In the genomic region with DNA sequence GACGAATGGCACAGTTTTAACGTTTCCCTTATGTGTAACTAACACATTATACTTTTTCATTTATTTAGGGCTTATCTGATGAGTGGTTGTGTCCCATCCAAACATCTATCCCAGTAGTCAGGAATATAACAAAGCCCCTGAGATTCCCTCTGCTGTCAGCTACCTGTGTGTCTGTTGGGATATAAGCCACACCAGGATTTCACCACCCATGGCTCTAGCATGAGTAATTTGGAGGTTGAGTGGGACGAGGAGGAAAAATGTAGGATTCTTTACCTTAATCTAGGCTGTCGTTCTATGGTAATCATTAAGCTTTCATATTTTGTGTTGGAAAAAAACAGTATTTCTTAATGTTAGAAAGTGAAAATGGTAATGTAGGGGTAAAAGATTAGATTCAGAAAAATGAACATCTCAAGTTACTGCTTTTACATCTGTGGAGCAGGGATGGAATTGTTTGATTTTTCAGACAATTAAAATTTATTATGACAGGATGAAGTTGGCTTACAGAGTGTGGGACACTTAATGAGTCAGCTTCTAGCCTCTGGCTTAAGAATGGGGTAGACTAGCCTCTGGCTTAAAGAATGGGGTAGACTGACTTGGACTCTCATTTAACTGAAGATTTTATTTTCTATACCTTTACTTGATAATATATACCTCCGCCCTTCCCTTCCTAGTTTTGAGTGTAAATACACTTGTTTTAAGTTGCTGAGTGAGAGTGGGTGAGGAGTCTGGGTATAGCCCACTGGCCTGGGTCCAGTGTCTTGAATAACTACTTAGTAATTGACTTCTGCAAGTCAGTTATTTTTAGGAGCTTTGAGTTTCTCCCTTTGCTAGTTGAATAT, we compare ENCODE assay signal across 18 cellular contexts.
A peak's percentile ranks its signal among the peaks of the same experiment; 100 is the strongest.
DNase-seq lines count a peak whose midpoint lies in the region; ATAC-seq and TF ChIP-seq lines count a peak whose summit lies in the region.
"Had no signal": no experiment of that assay in that cellular context is flagged by ENCODE, and none has a peak within 500 bp of the region (broad histone marks: within the 10 kb centered on the region; RNA-seq: fewer than 3 reads in every experiment).

No MANE protein-coding gene starts in this region.

- peaks cover 57% of the 10 kb centered on the region for H3K4me1 Mint-ChIP-seq in brain

- no peak overlapping the region for H3K4me3 ChIP-seq in testis
- H3K4me3 ChIP-seq: coronary artery, PC-9 had no signal

- no peak for ATAC-seq in GM18511 (IDR thresholded peaks at IDR 0.05; ENCODE audit: unreplicated experiment)
- ATAC-seq: left ventricle myocardium superior had no signal

- no peaks in the 10 kb centered on the region for H3K27me3 Mint-ChIP-seq in brain
- H3K27me3 Mint-ChIP-seq: type B pancreatic cell had no signal

- peak; percentile 14 for DNase-seq in NCI-H82 (lab: John Stamatoyannopoulos, UW)
- DNase-seq in NCI-H82 treated with DMSO at 0.1 percent for 48 hours (lab: John Stamatoyannopoulos, UW; ENCODE audit: unreplicated experiment) = no peak
- peak; percentile 74 for DNase-seq in M059J (ENCODE audit: low read depth)
- peak; percentile 33 for DNase-seq in renal cortical epithelial cell (ENCODE audit: low read depth)
- no peak for DNase-seq in KBM-7
- DNase-seq in testis = no peak
- DNase-seq: activated CD4-positive, alpha-beta T cell treated with anti-CD3 and anti-CD28 coated beads for 1 hour; COR-L47; left ventricle myocardium superior; NCI-H1048; NCI-H345; nephron progenitor cell; PC-9; retina had no signal

- no peaks in the 10 kb centered on the region for H3K27me3 ChIP-seq in testis

- intact Hi-C loops in testis (cut with DNase I; ENCODE audit: low total_unique reads) = no loop called here

- in situ Hi-C loops in KBM-7 (cut with MboI; ENCODE audit: low pct_unique_long_range_greater_than_20kb, low sequenced_read_pairs) = no loop called here

- H3K27ac Mint-ChIP-seq in brain = peak overlapping the region in 3 of 5 experiments; percentile 26 to 76 (median 53)

- TF ChIP-seq CTCF in brain (conservative IDR thresholded peaks at IDR 0.05) = no peak
- TF ChIP-seq CTCF in testis (IDR thresholded peaks at IDR 0.05) = no peak

- no peaks in the 10 kb centered on the region for H3K36me3 ChIP-seq in testis (ENCODE audit: low read depth, missing control alignments)

- WGBS in testis, 2 donors = 89 to 95% methylated on average over 5 of the region's 5 CpGs

- no peak overlapping the region for H3K27ac ChIP-seq in testis
- H3K27ac ChIP-seq: coronary artery, PC-9 had no signal

- no peak overlapping the region for H3K4me3 Mint-ChIP-seq in brain
- H3K4me3 Mint-ChIP-seq: nephron progenitor cell, type B pancreatic cell had no signal

- H3K36me3 Mint-ChIP-seq in brain = no peaks in the 10 kb centered on the region
- H3K36me3 Mint-ChIP-seq: type B pancreatic cell had no signal

- no peak for TF ChIP-seq POLR2A in testis (IDR thresholded peaks at IDR 0.05)

- H3K9me3 Mint-ChIP-seq in brain = no peaks in the 10 kb centered on the region
- H3K9me3 Mint-ChIP-seq: nephron progenitor cell, type B pancreatic cell had no signal

- H3K9me3 ChIP-seq in testis = no peaks in the 10 kb centered on the region

- H3K4me1 ChIP-seq in testis = peaks cover 13% of the 10 kb centered on the region

Comparison
In these comparisons a context has a peak if more than half of its experiments do, and no peak if none do; other contexts are left out.
1. DNase-seq: peak in NCI-H82 (single experiment), M059J (single experiment) and renal cortical epithelial cell (single experiment); none in NCI-H82 treated with DMSO at 0.1 percent for 48 hours (single experiment), KBM-7 (single experiment) and testis (single experiment).